9 cellular contexts compared by ENCODE assay signal in the genomic region with DNA sequence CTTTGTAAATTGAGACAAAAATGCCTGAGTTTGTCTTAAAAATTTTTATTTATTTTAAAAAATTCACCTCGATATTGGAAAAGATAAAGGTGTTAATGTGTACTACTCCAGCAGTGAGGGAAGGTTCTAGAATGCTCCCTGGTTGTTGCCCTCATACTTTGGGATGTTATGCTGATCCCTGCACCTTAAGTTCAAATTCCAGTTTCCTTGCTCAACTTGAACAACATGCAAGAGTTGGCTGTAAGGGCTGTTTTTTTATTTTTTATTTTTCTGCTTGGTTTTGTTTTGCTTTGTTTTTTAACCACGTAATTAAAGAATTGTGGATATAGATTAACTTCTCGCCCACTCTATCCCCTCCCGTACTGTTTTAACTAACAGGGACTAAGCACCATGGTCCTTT.
A peak's percentile ranks its signal among the peaks of the same experiment; 100 is the strongest.
DNase-seq lines count a peak whose midpoint lies in the region; ATAC-seq, FAIRE-seq and TF ChIP-seq lines count a peak whose summit lies in the region.
"Had no signal": no experiment of that assay in that cellular context is flagged by ENCODE, and none has a peak within 500 bp of the region (broad histone marks: within the 10 kb centered on the region; RNA-seq: fewer than 3 reads in every experiment).

No MANE protein-coding gene starts in this region.

- H3K9me3 Mint-ChIP-seq in activated CD8-positive, alpha-beta T cell treated with anti-CD3 and anti-CD28 coated beads, Interleukin-2, amount 10 ng/mL, durations not matched to agents 7 days and 5 days (ENCODE audit: insufficient read depth), result no peaks in the 10 kb centered on the region
- H3K9me3 Mint-ChIP-seq: activated naive CD4-positive, alpha-beta T cell treated with anti-CD3 and anti-CD28 coated beads, Interleukin-2, amount 50 U/mL, for 24 hours had no signal

- H3K4me2 ChIP-seq in GM23248 (ENCODE audit: unreplicated experiment), result peak overlapping the region; percentile 23

- no peaks in the 10 kb centered on the region for H4K20me1 ChIP-seq in GM23248 (ENCODE audit: insufficient read depth)

- no peak for FAIRE-seq in small intestine (lab: Jason Lieb, UNC)

- POLR2A ChIA-PET in activated CD8-positive, alpha-beta T cell treated with anti-CD3 and anti-CD28 coated beads, Interleukin-2, amount 10 ng/mL, durations not matched to agents 7 days and 5 days (lab: Charles Lee), result no interaction called here

- CTCF ChIA-PET in activated CD8-positive, alpha-beta T cell treated with anti-CD3 and anti-CD28 coated beads, Interleukin-2, amount 10 ng/mL, durations not matched to agents 7 days and 5 days (lab: Charles Lee), result no interaction called here

- H3K36me3 Mint-ChIP-seq in activated CD8-positive, alpha-beta T cell treated with anti-CD3 and anti-CD28 coated beads, Interleukin-2, amount 10 ng/mL, durations not matched to agents 7 days and 5 days (ENCODE audit: low read depth), result no peaks in the 10 kb centered on the region
- H3K36me3 Mint-ChIP-seq: activated naive CD4-positive, alpha-beta T cell treated with anti-CD3 and anti-CD28 coated beads, Interleukin-2, amount 50 U/mL, for 24 hours had no signal

- peak overlapping the region; percentile 43 for H3K27ac Mint-ChIP-seq in activated CD8-positive, alpha-beta T cell treated with anti-CD3 and anti-CD28 coated beads, Interleukin-2, amount 10 ng/mL, durations not matched to agents 7 days and 5 days
- H3K27ac Mint-ChIP-seq: activated naive CD4-positive, alpha-beta T cell treated with anti-CD3 and anti-CD28 coated beads, Interleukin-2, amount 50 U/mL, for 24 hours had no signal

- in situ Hi-C loops in GM23248 (cut with MboI), result no loop called here

- H3K27me3 ChIP-seq in GM23248 (replicated peaks; ENCODE audit: insufficient read depth), result no peaks in the 10 kb centered on the region
- H3K27me3 ChIP-seq in small intestine (ENCODE audit: control insufficient read depth in 2 of 2, insufficient read depth in 2 of 2, low read length in 2 of 2), result no peaks in the 10 kb centered on the region

- no peak overlapping the region for H3K4me3 Mint-ChIP-seq in activated CD8-positive, alpha-beta T cell treated with anti-CD3 and anti-CD28 coated beads, Interleukin-2, amount 10 ng/mL, durations not matched to agents 7 days and 5 days
- H3K4me3 Mint-ChIP-seq: activated naive CD4-positive, alpha-beta T cell treated with anti-CD3 and anti-CD28 coated beads, Interleukin-2, amount 50 U/mL, for 24 hours had no signal

- peak overlapping the region; percentile 60 for H2AFZ ChIP-seq in GM23248

- DNase-seq in GM23248 (no peak), foreskin fibroblast (peak; percentile 32 to 38), small intestine (peak; percentile 69), HUDEP-2 (lab: John Stamatoyannopoulos, UW; ENCODE audit: unreplicated experiment in 76 of 76) (no peak), NCI-H510A (lab: John Stamatoyannopoulos, UW) (no peak)
- DNase-seq in activated CD8-positive, alpha-beta T cell treated with anti-CD3 and anti-CD28 coated beads, Interleukin-2, amount 10 ng/mL, durations not matched to agents 7 days and 5 days, result no peak
- DNase-seq in stimulated activated CD4-positive, alpha-beta T cell treated with anti-CD3 and anti-CD28 coated beads, Interleukin-2, amount 100 ng/mL, for 24 hours, result no peak

- no peaks in the 10 kb centered on the region for H3K27me3 Mint-ChIP-seq in activated CD8-positive, alpha-beta T cell treated with anti-CD3 and anti-CD28 coated beads, Interleukin-2, amount 10 ng/mL, durations not matched to agents 7 days and 5 days (ENCODE audit: low read depth)
- H3K27me3 Mint-ChIP-seq: activated naive CD4-positive, alpha-beta T cell treated with anti-CD3 and anti-CD28 coated beads, Interleukin-2, amount 50 U/mL, for 24 hours had no signal

- 69 to 72% methylated on average over 4 of the region's 4 CpGs for WGBS in GM23248 (ENCODE audit: low coverage in 1 of 2, low lambda C conversion rate in 2 of 2, missing lambda C conversion rate in 2 of 2), 2 experiments
- 75 to 85% (median 82%) methylated on average over 4 of the region's 4 CpGs for WGBS in small intestine, 3 donors

- peaks cover 24% of the 10 kb centered on the region for H3F3A ChIP-seq in GM23248 (ENCODE audit: insufficient read depth)

- H3K79me2 ChIP-seq in GM23248 (ENCODE audit: insufficient read depth), result no peaks in the 10 kb centered on the region

- no peak for ATAC-seq in activated CD8-positive, alpha-beta T cell treated with anti-CD3 and anti-CD28 coated beads, Interleukin-2, amount 10 ng/mL, durations not matched to agents 7 days and 5 days
- no peak for ATAC-seq in HG03565 (IDR thresholded peaks at IDR 0.05; ENCODE audit: unreplicated experiment)

- no peaks in the 10 kb centered on the region for H3K9me3 ChIP-seq in GM23248 (ENCODE audit: low read depth)
- H3K9me3 ChIP-seq in small intestine (ENCODE audit: control insufficient read depth, low read depth), result no peaks in the 10 kb centered on the region

- H3K4me3 ChIP-seq in GM23248 (0 out of 2 replicates have a peak overlapping the region, but pooled peaks have one; percentile 2), foreskin fibroblast (ENCODE audit: low read depth in 1 of 2, low read length in 2 of 2) (no peak overlapping the region), small intestine (ENCODE audit: low read depth in 1 of 2, low read length in 2 of 2) (no peak overlapping the region)

- H3K4me1 ChIP-seq in GM23248 (ENCODE audit: insufficient read depth) (peaks cover 38% of the 10 kb centered on the region), small intestine (ENCODE audit: control insufficient read depth in 2 of 2, insufficient read depth in 1 of 2, low read depth in 1 of 2, low read length in 1 of 2) (peaks cover 0 to 10% of the 10 kb centered on the region in 2 donors)

- peak overlapping the region; percentile 18; the same call in 1 of the 2 replicates for H3K9ac ChIP-seq in GM23248

- TF ChIP-seq CTCF in foreskin fibroblast (IDR thresholded peaks at IDR 0.05; ENCODE audit: low read depth, low read length), result no peak

- H3K4me1 Mint-ChIP-seq in activated CD8-positive, alpha-beta T cell treated with anti-CD3 and anti-CD28 coated beads, Interleukin-2, amount 10 ng/mL, durations not matched to agents 7 days and 5 days (ENCODE audit: low read depth), result peaks cover 35% of the 10 kb centered on the region

- no peaks in the 10 kb centered on the region for H3K9me2 ChIP-seq in GM23248 (ENCODE audit: insufficient read depth)

- H3K36me3 ChIP-seq in GM23248 (ENCODE audit: low read depth), result no peaks in the 10 kb centered on the region
- H3K36me3 ChIP-seq in small intestine (ENCODE audit: control insufficient read depth in 2 of 2, insufficient read depth in 2 of 2, low read length in 2 of 2), result no peaks in the 10 kb centered on the region

- H3K27ac ChIP-seq in GM23248 (peak overlapping the region; percentile 51), small intestine (ENCODE audit: low read depth in 1 of 2, low read length in 1 of 2) (no peak overlapping the region)

Comparison
In these comparisons a context has a peak if more than half of its experiments do, and no peak if none do; other contexts are left out.
1. DNase-seq: peak in foreskin fibroblast (2 of 2) and small intestine (single experiment); none in GM23248 (single experiment), activated CD8-positive, alpha-beta T cell treated with anti-CD3 and anti-CD28 coated beads, Interleukin-2, amount 10 ng/mL, durations not matched to agents 7 days and 5 days (single experiment), stimulated activated CD4-positive, alpha-beta T cell treated with anti-CD3 and anti-CD28 coated beads, Interleukin-2, amount 100 ng/mL, for 24 hours (0 of 2), HUDEP-2 (0 of 76) and NCI-H510A (single experiment).